Comparison of ENCODE assay signal across 16 cellular contexts in the genomic region with DNA sequence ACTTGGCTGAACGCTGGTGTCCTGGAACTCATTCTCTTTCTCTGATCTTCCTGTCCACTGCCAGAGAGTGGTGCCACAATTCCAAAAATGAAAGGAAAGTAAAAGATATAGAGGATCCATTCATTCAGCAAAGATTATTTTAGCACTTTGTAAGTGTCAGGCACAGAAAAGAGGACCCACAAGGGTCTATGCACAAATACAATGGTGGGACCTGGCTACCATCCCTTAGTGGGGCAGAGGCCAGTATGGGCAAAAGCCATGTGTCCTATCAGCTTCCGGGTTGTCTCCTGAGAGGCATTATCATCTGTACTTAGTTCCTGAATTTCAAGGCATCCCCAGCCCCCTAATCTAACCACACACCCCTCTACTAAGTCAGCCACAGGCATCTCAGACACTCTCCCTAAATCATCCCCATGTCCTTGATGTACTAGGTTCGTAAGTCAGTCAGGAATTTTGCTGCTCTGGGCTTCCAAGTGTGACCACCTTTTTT. TPM values are rescaled to one million over a fixed set of nuclear protein-coding genes. Genes with fewer than 3 reads are reported as not detected.
DNase-seq lines count a peak whose midpoint lies in the region; ATAC-seq, FAIRE-seq and TF ChIP-seq lines count a peak whose summit lies in the region.
"Had no signal": no experiment of that assay in that cellular context is flagged by ENCODE, and none has a peak within 500 bp of the region (broad histone marks: within the 10 kb centered on the region; RNA-seq: fewer than 3 reads in every experiment).

No MANE protein-coding gene starts in this region.

- FAIRE-seq in A549 (lab: Jason Lieb, UNC) (no peak), GM12878 (lab: Jason Lieb, UNC) (no peak)

- no peaks in the 10 kb centered on the region for H3K79me2 ChIP-seq in GM12878 (ENCODE audit: control insufficient read depth, insufficient read depth, low read length)
- H3K79me2 ChIP-seq: hepatocyte had no signal

- CTCF ChIA-PET in A549 (lab: Yijun Ruan, JAX) (interaction anchor here (0.6 to 6.6 kb wide), 9 partner anchors 11 to 64 kb away, joined by 3 to 63 read pairs (median 5); no protein-coding TSS in a partner anchor), GM12878 (lab: Yijun Ruan, JAX) (interaction anchor here (0.8 to 2.5 kb wide), 4 partner anchors 12 to 64 kb away, joined by 3 to 14 read pairs (median 6); no protein-coding TSS in a partner anchor)

- RAD21 ChIA-PET in GM12878 (lab: Charles Lee; ENCODE audit: unreplicated experiment) = interaction anchor here (1.3 to 1.9 kb wide), 3 partner anchors 12 to 64 kb away, joined by 3 to 7 read pairs (median 6); no protein-coding TSS in a partner anchor

- DNase-seq in A549 (ENCODE audit: low read depth in 1 of 2, low spot score in 1 of 2) = no peak
- peak; percentile 20 for DNase-seq in M059J (ENCODE audit: low read depth)
- DNase-seq in GM12878 (ENCODE audit: low read depth, low spot score) = no peak
- DNase-seq in lower lobe of right lung = no peak
- DNase-seq in esophagus muscularis mucosa (ENCODE audit: extremely low spot score) = no peak
- DNase-seq in NCI-H2107 treated with DMSO at 0.1 percent for 48 hours (lab: John Stamatoyannopoulos, UW; ENCODE audit: unreplicated experiment) = no peak
- DNase-seq: activated CD8-positive, alpha-beta T cell treated with anti-CD3 and anti-CD28 coated beads, Interleukin-2, amount 10 ng/mL, durations not matched to agents 7 days and 5 days; activated naive CD4-positive, alpha-beta T cell treated with anti-CD3 and anti-CD28 coated beads for 36 hours; BE2C; endodermal cell; NCI-H1694 treated with DMSO at 0.1 percent for 48 hours; NK-92 treated with Interleukin-12 subunit alpha and Interleukin-12 subunit beta, amount 100 ng/mL, for 24 hours had no signal

- intact Hi-C loops in GM12878 (cut with micrococcal nuclease; ENCODE audit: unreplicated experiment) (no loop called here), lower lobe of right lung (cut with DNase I) (no loop called here), esophagus muscularis mucosa (cut with DNase I) (no loop called here)

- WGBS in A549 (ENCODE audit: missing lambda C conversion rate) = 40% methylated on average over 3 of the region's 3 CpGs
- 38% methylated on average over 3 of the region's 3 CpGs for WGBS in GM12878 (ENCODE audit: insufficient coverage, insufficient replicate concordance, low lambda C conversion rate, missing lambda C conversion rate)
- WGBS in esophagus muscularis mucosa = 72% methylated on average over 3 of the region's 3 CpGs

- ATAC-seq in A549 = peak; percentile 14 to 36; a peak in 3 of 6 replicates
- ATAC-seq in GM12878 = peak; percentile 25; the same call in 2 of the 3 replicates
- peak in 1 of 2 donors; percentile 18 for ATAC-seq in lower lobe of right lung
- no peak for ATAC-seq in GM21526 (IDR thresholded peaks at IDR 0.05; ENCODE audit: low FRiP score, unreplicated experiment)
- ATAC-seq in HG02840 (IDR thresholded peaks at IDR 0.05; ENCODE audit: low FRiP score, unreplicated experiment) = no peak
- ATAC-seq: activated CD8-positive, alpha-beta T cell treated with anti-CD3 and anti-CD28 coated beads, Interleukin-2, amount 10 ng/mL, durations not matched to agents 7 days and 5 days had no signal

- no peak overlapping the region for H2AFZ ChIP-seq in GM12878 (ENCODE audit: control insufficient read depth, low read depth, low read length)
- H2AFZ ChIP-seq: hepatocyte had no signal

- BruUV-seq in GM12878 (replicated peaks; lab: Mats Ljungman, UMichigan) = no TSS peak

- H3K27ac ChIP-seq in A549 = peak overlapping the region; percentile 68 to 85
- H3K27ac ChIP-seq in GM12878 (ENCODE audit: control insufficient read depth, insufficient read depth) = no peak overlapping the region
- H3K27ac ChIP-seq in lower lobe of right lung = peak overlapping the region; percentile 63
- H3K27ac ChIP-seq in esophagus muscularis mucosa (replicated peaks in 1 of 4) = no peak overlapping the region
- H3K27ac ChIP-seq: hepatocyte had no signal

- no peak overlapping the region for H3K9ac ChIP-seq in GM12878 (ENCODE audit: control insufficient read depth, insufficient read depth, low read length)

- no peaks in the 10 kb centered on the region for H3K27me3 ChIP-seq in GM12878 (replicated peaks in 1 of 2; ENCODE audit: control insufficient read depth in 2 of 2, insufficient read depth in 2 of 2, low read length in 1 of 2)
- no peaks in the 10 kb centered on the region for H3K27me3 ChIP-seq in lower lobe of right lung (ENCODE audit: low read depth)
- no peaks in the 10 kb centered on the region for H3K27me3 ChIP-seq in esophagus muscularis mucosa
- H3K27me3 ChIP-seq: BE2C, hepatocyte had no signal

- peak; percentile 25 to 35; a peak in 2 of 5 replicates for TF ChIP-seq RAD21 in A549 (conservative IDR thresholded peaks at IDR 0.05 in 1 of 2, IDR thresholded peaks at IDR 0.05 in 1 of 2)
- TF ChIP-seq RAD21 in GM12878 (IDR thresholded peaks at IDR 0.05; ENCODE audit: insufficient read depth, low read depth, low read length) = no peak

- no peaks in the 10 kb centered on the region for H4K20me1 ChIP-seq in GM12878 (ENCODE audit: control insufficient read depth, insufficient read depth)

- H3K4me1 ChIP-seq in A549 (peaks cover 39% of the 10 kb centered on the region), GM12878 (ENCODE audit: control insufficient read depth, insufficient read depth, low read length) (no peaks in the 10 kb centered on the region), lower lobe of right lung (no peaks in the 10 kb centered on the region), esophagus muscularis mucosa (peaks cover 0 to 10% (median 4%) of the 10 kb centered on the region in 4 donors)

- H3K4me2 ChIP-seq in A549 = peak overlapping the region; percentile 67
- H3K4me2 ChIP-seq in GM12878 (ENCODE audit: control insufficient read depth, insufficient read depth) = peak overlapping the region; percentile 22; the same call in 1 of the 2 replicates
- H3K4me2 ChIP-seq: hepatocyte had no signal

- H3K9me3 ChIP-seq in A549 = no peaks in the 10 kb centered on the region
- no peaks in the 10 kb centered on the region for H3K9me3 ChIP-seq in GM12878 (replicated peaks; ENCODE audit: control insufficient read depth, insufficient read depth, low read length)
- no peaks in the 10 kb centered on the region for H3K9me3 ChIP-seq in lower lobe of right lung
- no peaks in the 10 kb centered on the region for H3K9me3 ChIP-seq in esophagus muscularis mucosa
- H3K9me3 ChIP-seq: BE2C had no signal

- H3K36me3 ChIP-seq in GM12878 (ENCODE audit: control insufficient read depth in 2 of 2, insufficient read depth in 2 of 2, low read length in 1 of 2) (no peaks in the 10 kb centered on the region), lower lobe of right lung (no peaks in the 10 kb centered on the region), esophagus muscularis mucosa (peaks cover 0 to under 1% (median 0%) of the 10 kb centered on the region in 4 donors)
- H3K36me3 ChIP-seq: BE2C had no signal

- TF ChIP-seq POLR2A in A549 (IDR thresholded peaks at IDR 0.05; ENCODE audit: low read length) = no peak
- no peak for TF ChIP-seq POLR2A in GM12878 (IDR thresholded peaks at IDR 0.05; ENCODE audit: low read depth, low read length)
- TF ChIP-seq POLR2A in esophagus muscularis mucosa (IDR thresholded peaks at IDR 0.05; ENCODE audit: low read depth) = no peak

- SMC1A ChIA-PET in GM12878 (lab: Charles Lee; ENCODE audit: uncharacterized antibody, unreplicated experiment) = interaction anchor here (0.6 to 2.0 kb wide), 4 partner anchors 12 to 64 kb away, joined by 3 to 9 read pairs (median 4); no protein-coding TSS in a partner anchor

- H3K4me3 ChIP-seq in A549 = 0 out of 3 replicates have a peak overlapping the region, but pooled peaks have one; percentile 17
- H3K4me3 ChIP-seq in GM12878 = no peak overlapping the region
- peak overlapping the region; percentile 46 for H3K4me3 ChIP-seq in lower lobe of right lung
- no peak overlapping the region for H3K4me3 ChIP-seq in esophagus muscularis mucosa
- H3K4me3 ChIP-seq: hepatocyte had no signal

- in situ Hi-C loops in GM12878 (cut with MboI) = no loop called here

- POLR2A ChIA-PET in A549 (lab: Yijun Ruan, JAX) (interaction anchor here (0.6 kb wide), 1 partner anchor 24 kb away, joined by 4 read pairs; a partner anchor contains a TSS), GM12878 (lab: Charles Lee) (interaction anchor here (1.0 kb wide), 1 partner anchor 17 kb away, joined by 4 read pairs; no protein-coding TSS in a partner anchor)

- TF ChIP-seq EP300 in A549 (IDR thresholded peaks at IDR 0.05) (no peak), GM12878 (IDR thresholded peaks at IDR 0.05; ENCODE audit: borderline replicate concordance in 1 of 2, control insufficient read depth in 1 of 2, low read depth in 2 of 2, low read length in 2 of 2) (no peak), esophagus muscularis mucosa (IDR thresholded peaks at IDR 0.05) (no peak)

- no peak for TF ChIP-seq CTCF in A549 (IDR thresholded peaks at IDR 0.05)
- TF ChIP-seq CTCF in GM12878 (IDR thresholded peaks at IDR 0.05 in 2 of 3, conservative IDR thresholded peaks at IDR 0.05 in 1 of 3; ENCODE audit: control insufficient read depth in 2 of 3, extremely low read depth in 1 of 3, insufficient read depth in 1 of 3, low read depth in 3 of 3, low read length in 3 of 3) = no peak
- no peak for TF ChIP-seq CTCF in lower lobe of right lung (IDR thresholded peaks at IDR 0.05)
- no peak for TF ChIP-seq CTCF in esophagus muscularis mucosa (IDR thresholded peaks at IDR 0.05)

RNA-seq across cellular contexts. Expression of a gene that starts 19.0 kb away (rescaled TPM):
- polyA plus RNA-seq in A549 (2011; rRNA removed) (382 and 581 TPM in 2 replicates), A549 (2017; fragmentation: RNase III; extraction: RNeasy Plus Mini Kit Qiagen cat#74134 plus additional on column Dnase treatment) (255 to 266 TPM (median 261 TPM) in 3 replicates), GM12878 (2011; rRNA removed) (434 and 553 TPM in 2 replicates), GM12878 (2014; fragmentation: Illumina TruSeq; extraction: Trizol) (443 and 504 TPM in 2 replicates), GM12878 (2014; fragmentation: Nextera tagmentation; extraction: Ambion mirVana) (100 to 1,000 TPM; 395 to 407 TPM), GM12878 (2014; rRNA removed) (300 and 320 TPM in 2 replicates), GM12878 (2016; fragmentation: Nextera tagmentation; extraction: Ambion mirVana) (100 to 1,000 TPM; 226 to 238 TPM)
- 298 and 314 TPM in 2 replicates for polyA plus RNA-seq in A549 (2012; cell fraction: cytosol; rRNA removed)
- polyA plus RNA-seq in A549 (2012; cell fraction: nucleus; rRNA removed) = 230 and 535 TPM in 2 replicates
- polyA minus RNA-seq in A549 (2011; rRNA and poly(A)+ RNA removed) = 225 and 325 TPM in 2 replicates
- 1,065 and 1,666 TPM in 2 replicates for total RNA-seq in M059J (2014; rRNA removed; shearing (Covaris generic))
- 117 and 134 TPM in 2 replicates for total RNA-seq in GM12878 (2013; cell fraction: nucleolus; rRNA removed)
- total RNA-seq in GM12878 (2014; rRNA removed) (304 and 309 TPM in 2 replicates), GM12878 (2014; rRNA removed; fragmentation: Illumina TruSeq; extraction: Trizol) (253 and 257 TPM in 2 replicates), GM12878 (2021) (207 and 208 TPM in 2 replicates), lower lobe of right lung (207 TPM), esophagus muscularis mucosa (100 to 1,000 TPM; 118 to 229 (median 137) TPM)
- 419 TPM for polyA plus RNA-seq in GM12878 (2011; ENCODE audit: low read depth)
- 648 and 1,046 TPM in 2 replicates for polyA plus RNA-seq in GM12878 (2011; cell fraction: cytosol; rRNA removed)
- polyA plus RNA-seq in GM12878 (2011; cell fraction: nucleus; rRNA removed) = 186 and 215 TPM in 2 replicates
- 316 TPM in 2 replicates for polyA plus RNA-seq in GM12878 (2012)
- polyA minus RNA-seq in GM12878 (2011; rRNA and poly(A)+ RNA removed) = 366 and 382 TPM in 2 replicates
- polyA minus RNA-seq in GM12878 (2011; cell fraction: cytosol; rRNA and poly(A)+ RNA removed) = 76.2 and 86.9 TPM in 2 replicates
- 32.3 and 40.9 TPM in 2 replicates for polyA minus RNA-seq in GM12878 (2011; cell fraction: nucleus; rRNA and poly(A)+ RNA removed)

RNA-seq across cellular contexts. Expression of a gene that starts 23.4 kb away (rescaled TPM):
- 67.4 and 69.1 TPM in 2 replicates for polyA plus RNA-seq in A549 (2011; rRNA removed)
- polyA plus RNA-seq in A549 (2012; cell fraction: cytosol; rRNA removed) = 22.8 and 23.2 TPM in 2 replicates
- 66.0 and 69.8 TPM in 2 replicates for polyA plus RNA-seq in A549 (2012; cell fraction: nucleus; rRNA removed)
- polyA plus RNA-seq in A549 (2017; fragmentation: RNase III; extraction: RNeasy Plus Mini Kit Qiagen cat#74134 plus additional on column Dnase treatment) = 21.3 to 21.5 TPM (median 21.5 TPM) in 3 replicates
- polyA minus RNA-seq in A549 (2011; rRNA and poly(A)+ RNA removed) = 84.0 and 96.7 TPM in 2 replicates
- total RNA-seq in M059J (2014; rRNA removed; shearing (Covaris generic)) = 47.3 and 51.6 TPM in 2 replicates
- 184 and 208 TPM in 2 replicates for total RNA-seq in GM12878 (2013; cell fraction: nucleolus; rRNA removed)
- total RNA-seq in GM12878 (2014; rRNA removed) = 71.2 and 84.4 TPM in 2 replicates
- 40.4 and 44.9 TPM in 2 replicates for total RNA-seq in GM12878 (2014; rRNA removed; fragmentation: Illumina TruSeq; extraction: Trizol)
- total RNA-seq in GM12878 (2021) = 113 and 116 TPM in 2 replicates
- polyA plus RNA-seq in GM12878 (2011; ENCODE audit: low read depth) = 23.2 TPM
- polyA plus RNA-seq in GM12878 (2011; rRNA removed) = 48.7 and 88.1 TPM in 2 replicates
- polyA plus RNA-seq in GM12878 (2011; cell fraction: cytosol; rRNA removed) = 48.3 and 60.5 TPM in 2 replicates
- 206 and 248 TPM in 2 replicates for polyA plus RNA-seq in GM12878 (2011; cell fraction: nucleus; rRNA removed)
- polyA plus RNA-seq in GM12878 (2012) = 53.2 and 56.8 TPM in 2 replicates
- 64.4 and 80.8 TPM in 2 replicates for polyA plus RNA-seq in GM12878 (2014; fragmentation: Illumina TruSeq; extraction: Trizol)
- 10 to 100 TPM in 1 of 2 experiments, 1 to 10 TPM in 1; 8.1 to 10.6 TPM for polyA plus RNA-seq in GM12878 (2014; fragmentation: Nextera tagmentation; extraction: Ambion mirVana)
- 87.0 and 89.9 TPM in 2 replicates for polyA plus RNA-seq in GM12878 (2014; rRNA removed)
- polyA plus RNA-seq in GM12878 (2016; fragmentation: Nextera tagmentation; extraction: Ambion mirVana) = 10 to 100 TPM; 57.1 to 58.9 TPM
- 109 and 114 TPM in 2 replicates for polyA minus RNA-seq in GM12878 (2011; rRNA and poly(A)+ RNA removed)
- 29.7 and 31.8 TPM in 2 replicates for polyA minus RNA-seq in GM12878 (2011; cell fraction: cytosol; rRNA and poly(A)+ RNA removed)
- polyA minus RNA-seq in GM12878 (2011; cell fraction: nucleus; rRNA and poly(A)+ RNA removed) = 67.3 and 125 TPM in 2 replicates
- 252 TPM for total RNA-seq in lower lobe of right lung
- 100 to 1,000 TPM in 2 of 4 donors, 10 to 100 TPM in 2; 54.0 to 130 (median 91.8) TPM for total RNA-seq in esophagus muscularis mucosa

RNA-seq across cellular contexts. Expression of a gene that starts 51.9 kb away (rescaled TPM):
- polyA plus RNA-seq in A549 (2011; rRNA removed) (42.0 and 47.6 TPM in 2 replicates), A549 (2017; fragmentation: RNase III; extraction: RNeasy Plus Mini Kit Qiagen cat#74134 plus additional on column Dnase treatment) (36.5 to 39.1 TPM (median 38.2 TPM) in 3 replicates), GM12878 (2011; rRNA removed) (32.5 and 44.6 TPM in 2 replicates), GM12878 (2014; fragmentation: Illumina TruSeq; extraction: Trizol) (24.9 and 27.3 TPM in 2 replicates), GM12878 (2014; fragmentation: Nextera tagmentation; extraction: Ambion mirVana) (10 to 100 TPM; 10.0 to 17.3 TPM), GM12878 (2014; rRNA removed) (31.2 and 32.8 TPM in 2 replicates), GM12878 (2016; fragmentation: Nextera tagmentation; extraction: Ambion mirVana) (10 to 100 TPM; 18.9 to 20.6 TPM)
- polyA plus RNA-seq in A549 (2012; cell fraction: cytosol; rRNA removed) = 35.5 and 45.0 TPM in 2 replicates
- 58.9 and 60.0 TPM in 2 replicates for polyA plus RNA-seq in A549 (2012; cell fraction: nucleus; rRNA removed)
- polyA minus RNA-seq in A549 (2011; rRNA and poly(A)+ RNA removed) = 57.8 TPM in 2 replicates
- total RNA-seq in M059J (2014; rRNA removed; shearing (Covaris generic)) = 18.8 and 26.5 TPM in 2 replicates
- 18.7 and 22.9 TPM in 2 replicates for total RNA-seq in GM12878 (2013; cell fraction: nucleolus; rRNA removed)
- total RNA-seq in GM12878 (2014; rRNA removed) (18.7 and 19.6 TPM in 2 replicates), GM12878 (2014; rRNA removed; fragmentation: Illumina TruSeq; extraction: Trizol) (14.9 and 15.9 TPM in 2 replicates), GM12878 (2021) (31.9 and 37.3 TPM in 2 replicates), lower lobe of right lung (32.5 TPM), esophagus muscularis mucosa (10 to 100 TPM; 17.4 to 33.3 (median 26.0) TPM)
- polyA plus RNA-seq in GM12878 (2011; ENCODE audit: low read depth) = 10.7 TPM
- 46.6 and 47.7 TPM in 2 replicates for polyA plus RNA-seq in GM12878 (2011; cell fraction: cytosol; rRNA removed)
- 58.1 and 61.3 TPM in 2 replicates for polyA plus RNA-seq in GM12878 (2011; cell fraction: nucleus; rRNA removed)
- polyA plus RNA-seq in GM12878 (2012) = 16.0 and 17.0 TPM in 2 replicates
- polyA minus RNA-seq in GM12878 (2011; rRNA and poly(A)+ RNA removed) = 41.8 and 53.6 TPM in 2 replicates
- 19.4 and 19.9 TPM in 2 replicates for polyA minus RNA-seq in GM12878 (2011; cell fraction: cytosol; rRNA and poly(A)+ RNA removed)
- 9.3 and 15.1 TPM in 2 replicates for polyA minus RNA-seq in GM12878 (2011; cell fraction: nucleus; rRNA and poly(A)+ RNA removed)

RNA-seq across cellular contexts. Expression of a gene that starts 52.9 kb away (rescaled TPM):
- polyA plus RNA-seq in A549 (2011; rRNA removed) (63.0 and 71.4 TPM in 2 replicates), A549 (2017; fragmentation: RNase III; extraction: RNeasy Plus Mini Kit Qiagen cat#74134 plus additional on column Dnase treatment) (151 to 171 TPM (median 166 TPM) in 3 replicates), GM12878 (2011; rRNA removed) (37.4 and 72.0 TPM in 2 replicates), GM12878 (2014; fragmentation: Illumina TruSeq; extraction: Trizol) (34.9 and 71.9 TPM in 2 replicates), GM12878 (2014; fragmentation: Nextera tagmentation; extraction: Ambion mirVana) (100 to 1,000 TPM; 225 to 264 TPM), GM12878 (2014; rRNA removed) (104 and 123 TPM in 2 replicates), GM12878 (2016; fragmentation: Nextera tagmentation; extraction: Ambion mirVana) (100 to 1,000 TPM; 139 to 160 TPM)
- polyA plus RNA-seq in A549 (2012; cell fraction: cytosol; rRNA removed) = 203 and 211 TPM in 2 replicates
- polyA plus RNA-seq in A549 (2012; cell fraction: nucleus; rRNA removed) = 78.2 and 83.5 TPM in 2 replicates
- 47.1 and 58.2 TPM in 2 replicates for polyA minus RNA-seq in A549 (2011; rRNA and poly(A)+ RNA removed)
- total RNA-seq in M059J (2014; rRNA removed; shearing (Covaris generic)) = 41.7 and 60.2 TPM in 2 replicates
- 9.0 and 11.7 TPM in 2 replicates for total RNA-seq in GM12878 (2013; cell fraction: nucleolus; rRNA removed)
- total RNA-seq in GM12878 (2014; rRNA removed) (76.3 and 90.3 TPM in 2 replicates), GM12878 (2014; rRNA removed; fragmentation: Illumina TruSeq; extraction: Trizol) (77.3 and 80.2 TPM in 2 replicates), GM12878 (2021) (73.5 and 73.9 TPM in 2 replicates), lower lobe of right lung (66.5 TPM), esophagus muscularis mucosa (100 to 1,000 TPM in 1 of 4 donors, 10 to 100 TPM in 3; 59.3 to 106 (median 75.5) TPM)
- polyA plus RNA-seq in GM12878 (2011; ENCODE audit: low read depth) = 65.1 TPM
- 132 and 162 TPM in 2 replicates for polyA plus RNA-seq in GM12878 (2011; cell fraction: cytosol; rRNA removed)
- polyA plus RNA-seq in GM12878 (2011; cell fraction: nucleus; rRNA removed) = 58.7 and 59.5 TPM in 2 replicates
- 58.4 and 65.5 TPM in 2 replicates for polyA plus RNA-seq in GM12878 (2012)
- 31.7 and 56.7 TPM in 2 replicates for polyA minus RNA-seq in GM12878 (2011; rRNA and poly(A)+ RNA removed)
- polyA minus RNA-seq in GM12878 (2011; cell fraction: cytosol; rRNA and poly(A)+ RNA removed) = 13.7 and 14.2 TPM in 2 replicates
- 16.6 and 17.5 TPM in 2 replicates for polyA minus RNA-seq in GM12878 (2011; cell fraction: nucleus; rRNA and poly(A)+ RNA removed)

RNA-seq across cellular contexts. Expression of a gene that starts 59.2 kb away (rescaled TPM):
- polyA plus RNA-seq in A549 (2011; rRNA removed) (0.11 TPM in 1 of 2 replicates, not detected in the other), A549 (2017; fragmentation: RNase III; extraction: RNeasy Plus Mini Kit Qiagen cat#74134 plus additional on column Dnase treatment) (not detected in 3 replicates), GM12878 (2011; rRNA removed) (0.22 and 0.45 TPM in 2 replicates), GM12878 (2014; fragmentation: Illumina TruSeq; extraction: Trizol) (0.16 TPM in 1 of 2 replicates, not detected in the other), GM12878 (2014; fragmentation: Nextera tagmentation; extraction: Ambion mirVana) (not detected), GM12878 (2014; rRNA removed) (0.44 TPM in 1 of 2 replicates, not detected in the other), GM12878 (2016; fragmentation: Nextera tagmentation; extraction: Ambion mirVana) (not detected)
- polyA plus RNA-seq in A549 (2012; cell fraction: cytosol; rRNA removed) = 0.10 and 0.34 TPM in 2 replicates
- polyA plus RNA-seq in A549 (2012; cell fraction: nucleus; rRNA removed) = 0.40 and 0.49 TPM in 2 replicates
- not detected in 2 replicates for polyA minus RNA-seq in A549 (2011; rRNA and poly(A)+ RNA removed)
- total RNA-seq in M059J (2014; rRNA removed; shearing (Covaris generic)) = not detected in 2 replicates
- total RNA-seq in GM12878 (2013; cell fraction: nucleolus; rRNA removed) = not detected in 2 replicates
- total RNA-seq in GM12878 (2014; rRNA removed) (not detected in 2 replicates), GM12878 (2014; rRNA removed; fragmentation: Illumina TruSeq; extraction: Trizol) (not detected in 2 replicates), GM12878 (2021) (0.29 and 0.36 TPM in 2 replicates), lower lobe of right lung (58.0 TPM), esophagus muscularis mucosa (not detected)
- not detected for polyA plus RNA-seq in GM12878 (2011; ENCODE audit: low read depth)
- 0.39 and 0.52 TPM in 2 replicates for polyA plus RNA-seq in GM12878 (2011; cell fraction: cytosol; rRNA removed)
- 0.25 TPM in 2 replicates for polyA plus RNA-seq in GM12878 (2011; cell fraction: nucleus; rRNA removed)
- 0.18 TPM in 1 of 2 replicates, not detected in the other for polyA plus RNA-seq in GM12878 (2012)
- 0.22 and 1.2 TPM in 2 replicates for polyA minus RNA-seq in GM12878 (2011; rRNA and poly(A)+ RNA removed)
- not detected in 2 replicates for polyA minus RNA-seq in GM12878 (2011; cell fraction: cytosol; rRNA and poly(A)+ RNA removed)
- polyA minus RNA-seq in GM12878 (2011; cell fraction: nucleus; rRNA and poly(A)+ RNA removed) = not detected in 2 replicates
- total RNA-seq: T-helper 1 cell treated with Interleukin-12 subunit alpha and Interleukin-12 subunit beta and Interleukin-4 antibody, amounts not matched to agents 30 ng/mL and 1 ng/mL, for 36 hours had no signal

Comparison
In these comparisons a context has a peak if more than half of its experiments do, and no peak if none do; other contexts are left out.
1. ATAC-seq: peak in A549 (2 of 2) and GM12878 (single experiment); none in GM21526 (single experiment) and HG02840 (single experiment).
2. H3K27ac ChIP-seq: peak in A549 (2 of 2) and lower lobe of right lung (single experiment); none in GM12878 (single experiment) and esophagus muscularis mucosa (0 of 4).
3. H3K4me3 ChIP-seq: peak in A549 (single experiment) and lower lobe of right lung (single experiment); none in GM12878 (single experiment) and esophagus muscularis mucosa (0 of 4).